Comparison of ENCODE assay signal across 8 cellular contexts in genomic region chr3:181709537-181710279, GRCh38.
DNase-seq lines count a peak whose midpoint lies in the region; ATAC-seq, FAIRE-seq and TF ChIP-seq lines count a peak whose summit lies in the region.

No MANE protein-coding gene starts in this region.

- H3K36me3 ChIP-seq in SU-DHL-6 (ENCODE audit: low read length): no peaks in the 10 kb centered on the region

- ATAC-seq in GM21526 (IDR thresholded peaks at IDR 0.05; ENCODE audit: low FRiP score, unreplicated experiment): peak; percentile 52
- ATAC-seq in HG03097 (IDR thresholded peaks at IDR 0.05; ENCODE audit: low FRiP score, unreplicated experiment): no peak

- no peaks in the 10 kb centered on the region for H3K27me3 ChIP-seq in SU-DHL-6 (ENCODE audit: low read length)

- H2AFZ ChIP-seq in SU-DHL-6 (ENCODE audit: low read depth, low read length, severe bottlenecking): no peak overlapping the region

- no peaks in the 10 kb centered on the region for H3K79me2 ChIP-seq in SU-DHL-6 (ENCODE audit: insufficient read depth, low read length)

- H3K27ac ChIP-seq in C4-2B (no peak overlapping the region), SU-DHL-6 (ENCODE audit: low read depth, low read length) (no peak overlapping the region)

- no peaks in the 10 kb centered on the region for H3K9me2 ChIP-seq in SU-DHL-6 (replicated peaks; ENCODE audit: insufficient read depth, low read length)

- DNase-seq in NCI-H1092 treated with DMSO at 0.1 percent for 48 hours (lab: John Stamatoyannopoulos, UW) (peak; percentile 76), astrocyte of the spinal cord (ENCODE audit: low read depth, low spot score) (peak; percentile 75)
- DNase-seq in stimulated activated CD4-positive, alpha-beta T cell treated with anti-CD3 and anti-CD28 coated beads, Interleukin-2, amount 100 ng/mL, for 24 hours: peak; percentile 69 to 80

- peak; percentile 97 for TF ChIP-seq CTCF in C4-2B (conservative IDR thresholded peaks at IDR 0.05)
- peak; percentile 82 for TF ChIP-seq CTCF in SU-DHL-6 (IDR thresholded peaks at IDR 0.05; ENCODE audit: insufficient read depth, low read length, poor library complexity, severe bottlenecking)
- peak; percentile 72 for TF ChIP-seq CTCF in astrocyte of the spinal cord (IDR thresholded peaks at IDR 0.05; ENCODE audit: low read depth, low read length)

- no peak overlapping the region for H3K4me2 ChIP-seq in SU-DHL-6 (ENCODE audit: low read depth, low read length, poor library complexity, severe bottlenecking)

- FAIRE-seq in islet of Langerhans (lab: Jason Lieb, UNC): peak; percentile 81

- no peak overlapping the region for H3K9ac ChIP-seq in SU-DHL-6 (ENCODE audit: low read length)

- H4K20me1 ChIP-seq in SU-DHL-6 (ENCODE audit: low read depth, low read length): no peaks in the 10 kb centered on the region

- no peak overlapping the region for H3K4me3 ChIP-seq in SU-DHL-6 (ENCODE audit: insufficient read depth, low read length, poor library complexity, severe bottlenecking)
- H3K4me3 ChIP-seq in astrocyte of the spinal cord (ENCODE audit: low read depth, low read length): peak overlapping the region; percentile 23

- no peaks in the 10 kb centered on the region for H3K9me3 ChIP-seq in SU-DHL-6 (ENCODE audit: insufficient read depth, low read length)

- in situ Hi-C loops in astrocyte of the spinal cord (cut with HindIII; ENCODE audit: low sequenced_read_pairs): no loop called here

- no peaks in the 10 kb centered on the region for H3F3A ChIP-seq in SU-DHL-6 (ENCODE audit: insufficient read depth)
